Comparison of ENCODE assay signal across 16 cellular contexts in genomic region chr10:99411546-99411945, GRCh38. TPM values are rescaled to one million over a fixed set of nuclear protein-coding genes. Genes with fewer than 3 reads are reported as not detected.
DNase-seq lines count a peak whose midpoint lies in the region; ATAC-seq, FAIRE-seq and TF ChIP-seq lines count a peak whose summit lies in the region.
"Had no signal": no experiment of that assay in that cellular context is flagged by ENCODE, and none has a peak within 500 bp of the region (broad histone marks: within the 10 kb centered on the region; RNA-seq: fewer than 3 reads in every experiment).

No MANE protein-coding gene starts in this region.

- TF ChIP-seq CTCF in HFFc6 (IDR thresholded peaks at IDR 0.05), result 0 out of 2 replicates have a peak, but pooled peaks have one; percentile 4
- no peak for TF ChIP-seq CTCF in HepG2 (CRISPR knock-in tag; IDR thresholded peaks at IDR 0.05)
- no peak for TF ChIP-seq CTCF in psoas muscle (IDR thresholded peaks at IDR 0.05)

- no peaks in the 10 kb centered on the region for H3K27me3 ChIP-seq in HepG2 (ENCODE audit: control insufficient read depth in 1 of 2, insufficient read depth in 2 of 2, low read length in 2 of 2)
- H3K27me3 ChIP-seq in psoas muscle (ENCODE audit: insufficient read depth in 3 of 3, low read length in 2 of 3), result no peaks in the 10 kb centered on the region
- H3K27me3 ChIP-seq: BLaER1 treated with 17β-estradiol and CSF1 and Interleukin-3, amounts not matched to agents 10 nM and 100 nM had no signal

- POLR2A ChIA-PET in HepG2 (lab: Yijun Ruan, JAX), result interaction anchor here (0.6 to 2.1 kb wide), 5 partner anchors 9 to 1001 kb away, joined by 3 to 25 read pairs (median 3); partner anchors contain the start of gene GOT1

- H2AFZ ChIP-seq in HepG2 (ENCODE audit: low read length), result no peak overlapping the region

- DNase-seq in Right ventricle myocardium superior (no peak), left cardiac atrium (no peak), HFFc6 (no peak), HepG2 (ENCODE audit: low spot score) (no peak), psoas muscle (no peak), NCI-H2196 (lab: John Stamatoyannopoulos, UW; ENCODE audit: unreplicated experiment) (no peak), T1000 (lab: John Stamatoyannopoulos, UW) (no peak)
- DNase-seq: ACHN; CD4-positive, CD25-positive, alpha-beta regulatory T cell; DMS53; GOT3; H9 had no signal

- H3K27me3 Mint-ChIP-seq in HFFc6 (ENCODE audit: insufficient read depth), result peaks cover 3% of the 10 kb centered on the region; the same call in 1 of the 2 replicates
- H3K27me3 Mint-ChIP-seq: CD4-positive, CD25-positive, alpha-beta regulatory T cell had no signal

- ATAC-seq in Right ventricle myocardium superior (ENCODE audit: poor library complexity) (peak; percentile 51), left cardiac atrium (no peak), HepG2 (no peak), psoas muscle (peak in 3 of 4 donors; percentile 51 to 62 (median 61)), GM18520 (IDR thresholded peaks at IDR 0.05; ENCODE audit: unreplicated experiment) (no peak)

- H3K9me3 ChIP-seq in HepG2 (ENCODE audit: low read length) (no peaks in the 10 kb centered on the region), psoas muscle (no peaks in the 10 kb centered on the region)

- peaks cover 15 to 30% of the 10 kb centered on the region in 2 experiments for H3K36me3 ChIP-seq in HepG2 (replicated peaks in 1 of 2; ENCODE audit: control insufficient read depth in 1 of 2, insufficient read depth in 2 of 2, low read length in 2 of 2)
- peaks cover 2 to 9% of the 10 kb centered on the region in 2 donors for H3K36me3 ChIP-seq in psoas muscle (ENCODE audit: insufficient read depth in 1 of 2, low read depth in 1 of 2)

- peaks cover 23% of the 10 kb centered on the region for H3K4me1 Mint-ChIP-seq in HFFc6 (ENCODE audit: low read depth)

- peak overlapping the region; percentile 49 for H3K27ac ChIP-seq in HepG2 (ENCODE audit: extremely low read length, insufficient read depth, low read length)
- peak overlapping the region; percentile 39 for H3K27ac ChIP-seq in psoas muscle
- H3K27ac ChIP-seq: BLaER1 treated with 17β-estradiol and CSF1 and Interleukin-3, amounts not matched to agents 10 nM and 100 nM; HL-60 had no signal

- H3K4me2 ChIP-seq in HepG2 (ENCODE audit: low read depth, low read length), result no peak overlapping the region
- H3K4me2 ChIP-seq: BLaER1 treated with 17β-estradiol and CSF1 and Interleukin-3, amounts not matched to agents 10 nM and 100 nM had no signal

- no peak for TF ChIP-seq RAD21 in HepG2 (CRISPR knock-in tag; IDR thresholded peaks at IDR 0.05)

- peaks cover 15% of the 10 kb centered on the region for H3K36me3 Mint-ChIP-seq in HFFc6 (ENCODE audit: low read depth)

- no peaks in the 10 kb centered on the region for H3K9me3 Mint-ChIP-seq in HFFc6
- H3K9me3 Mint-ChIP-seq: CD4-positive, CD25-positive, alpha-beta regulatory T cell had no signal

- H3K4me3 Mint-ChIP-seq in HFFc6, result 0 out of 2 replicates have a peak overlapping the region, but pooled peaks have one; percentile 5
- H3K4me3 Mint-ChIP-seq: CD4-positive, CD25-positive, alpha-beta regulatory T cell; H9 had no signal

- TF ChIP-seq POLR2A in HepG2 (IDR thresholded peaks at IDR 0.05; ENCODE audit: insufficient read depth in 1 of 2, low read depth in 2 of 2, low read length in 2 of 2), result no peak

- H3K4me1 ChIP-seq in HepG2 (ENCODE audit: insufficient read depth, low read length), result peaks cover 20% of the 10 kb centered on the region
- H3K4me1 ChIP-seq in psoas muscle, result peaks cover 23% of the 10 kb centered on the region

- no peak overlapping the region for H3K9ac ChIP-seq in HepG2 (ENCODE audit: insufficient read depth, low read depth, low read length)
- H3K9ac ChIP-seq: BLaER1 treated with 17β-estradiol and CSF1 and Interleukin-3, amounts not matched to agents 10 nM and 100 nM had no signal

- intact Hi-C loops in Right ventricle myocardium superior (cut with DNase I), result no loop called here
- intact Hi-C loops in left cardiac atrium (cut with DNase I), result no loop called here
- intact Hi-C loops in HepG2 (cut with micrococcal nuclease; ENCODE audit: unreplicated experiment), result no loop called here
- intact Hi-C loops in psoas muscle (cut with DNase I), result no loop called here

- no peak for FAIRE-seq in HepG2 (lab: Jason Lieb, UNC)
- FAIRE-seq: GM18507 had no signal

- CTCF ChIA-PET in HepG2 (lab: Yijun Ruan, JAX; ENCODE audit: low intra/inter-chr PET ratio, low total read pairs), result no interaction called here

- TF ChIP-seq EP300 in HepG2 (IDR thresholded peaks at IDR 0.05; ENCODE audit: low read depth in 2 of 2, low read length in 2 of 2) (no peak), HepG2 (CRISPR knock-in tag; IDR thresholded peaks at IDR 0.05; ENCODE audit: borderline replicate concordance) (no peak)

- peak overlapping the region; percentile 60; the same call in 1 of the 2 replicates for H3K27ac Mint-ChIP-seq in HFFc6
- H3K27ac Mint-ChIP-seq: H9 had no signal

- peaks cover 24% of the 10 kb centered on the region for H3K79me2 ChIP-seq in HepG2 (ENCODE audit: insufficient read depth, low read length)

- H3K4me3 ChIP-seq in HepG2 (replicated peaks in 1 of 3; ENCODE audit: insufficient read depth in 1 of 3, low read depth in 2 of 3, low read length in 3 of 3), result no peak overlapping the region
- H3K4me3 ChIP-seq in psoas muscle, result no peak overlapping the region
- H3K4me3 ChIP-seq: BLaER1 treated with 17β-estradiol and CSF1 and Interleukin-3, amounts not matched to agents 10 nM and 100 nM had no signal

- BruUV-seq in HepG2 (replicated peaks; lab: Mats Ljungman, UMichigan), result no TSS peak

- in situ Hi-C loops in HepG2 (cut with HindIII; ENCODE audit: extremely low pct_ligation_motif_present, low pct_unique_long_range_greater_than_20kb), result no loop called here

- WGBS in HepG2 (ENCODE audit: low lambda C conversion rate), result 88% methylated on average over 2 of the region's 2 CpGs
- WGBS in psoas muscle, 3 donors, result 84 to 86% (median 85%) methylated on average over 2 of the region's 2 CpGs

- H4K20me1 ChIP-seq in HepG2 (ENCODE audit: insufficient read depth, low read length), result 0 out of 2 replicates have a peak, but pooled peaks cover 6% of the 10 kb centered on the region

TF ChIP-seq in HepG2, 621 proteins besides CTCF, POLR2A, EP300 and RAD21:
- no peak for TF ChIP-seq NR2F1 (CRISPR knock-in tag; IDR thresholded peaks at IDR 0.05)
- no peak for TF ChIP-seq SUZ12 (IDR thresholded peaks at IDR 0.05; ENCODE audit: low read depth, low read length)
- TF ChIP-seq SMC3 (IDR thresholded peaks at IDR 0.05; ENCODE audit: low read length), result no peak
- TF ChIP-seq ZNF234 (CRISPR knock-in tag; conservative IDR thresholded peaks at IDR 0.05), result no peak

RNA-seq across cellular contexts. Expression of gene GOT1, which starts 18.9 kb away (rescaled TPM):
- total RNA-seq in Right ventricle myocardium superior, result 516 TPM
- 100 to 1,000 TPM; 404 to 437 TPM for total RNA-seq in left cardiac atrium
- total RNA-seq in HFFc6 (2021; fragmentation: NEBNext Ultra II Directional; extraction: Animal tissue kit (Norgen Biotek cat#: 25700)), result 10 to 100 TPM; 34.9 to 42.0 (median 41.6) TPM
- 102 and 138 TPM in 2 replicates for total RNA-seq in HepG2 (2016; rRNA removed; fragmentation: Illumina TruSeq; extraction: Trizol)
- total RNA-seq in HepG2 (2016; cell fraction: cytosol; rRNA removed; fragmentation: Illumina TruSeq; extraction: Trizol; ENCODE audit: low read depth), result 28.5 and 30.6 TPM in 2 replicates
- total RNA-seq in HepG2 (2016; cell fraction: insoluble cytoplasmic fraction; rRNA removed; fragmentation: Illumina TruSeq; extraction: Trizol), result 105 and 133 TPM in 2 replicates
- total RNA-seq in HepG2 (2016; cell fraction: membrane; rRNA removed; fragmentation: Illumina TruSeq; extraction: Trizol), result 30.1 and 35.1 TPM in 2 replicates
- 41.3 and 49.6 TPM in 2 replicates for total RNA-seq in HepG2 (2016; cell fraction: nucleus; rRNA removed; fragmentation: Illumina TruSeq; extraction: Trizol)
- 81.2 and 108 TPM in 2 replicates for polyA plus RNA-seq in HepG2 (2011; rRNA removed)
- polyA plus RNA-seq in HepG2 (2011; cell fraction: cytosol; rRNA removed), result 60.2 and 68.1 TPM in 2 replicates
- 40.4 and 52.4 TPM in 2 replicates for polyA plus RNA-seq in HepG2 (2011; cell fraction: nucleus; rRNA removed)
- polyA plus RNA-seq in HepG2 (2012), result 92.4 and 114 TPM in 2 replicates
- polyA plus RNA-seq in HepG2 (2016; cell fraction: cytosol; fragmentation: Illumina TruSeq; extraction: Trizol; ENCODE audit: low read depth), result 18.3 and 21.0 TPM in 2 replicates
- polyA plus RNA-seq in HepG2 (2016; cell fraction: insoluble cytoplasmic fraction; fragmentation: Illumina TruSeq; extraction: Trizol; ENCODE audit: low read depth), result 135 and 142 TPM in 2 replicates
- polyA plus RNA-seq in HepG2 (2016; cell fraction: membrane; fragmentation: Illumina TruSeq; extraction: Trizol; ENCODE audit: low read depth), result 21.5 and 28.1 TPM in 2 replicates
- polyA plus RNA-seq in HepG2 (2016; cell fraction: nucleus; fragmentation: Illumina TruSeq; extraction: Trizol; ENCODE audit: insufficient read depth, low read depth), result 59.9 and 72.8 TPM in 2 replicates
- 39.6 and 69.8 TPM in 2 replicates for polyA minus RNA-seq in HepG2 (2011; rRNA and poly(A)+ RNA removed; ENCODE audit: low replicate concordance)
- 71.8 and 90.7 TPM in 2 replicates for polyA minus RNA-seq in HepG2 (2011; cell fraction: cytosol; rRNA and poly(A)+ RNA removed)
- 41.1 and 59.3 TPM in 2 replicates for polyA minus RNA-seq in HepG2 (2011; cell fraction: nucleus; rRNA and poly(A)+ RNA removed)
- total RNA-seq in psoas muscle, result 100 to 1,000 TPM in 3 of 4 donors, 10 to 100 TPM in 1; 98.9 to 381 (median 223) TPM
- polyA plus RNA-seq in psoas muscle, result 100 to 1,000 TPM in 2 of 3 donors, 10 to 100 TPM in 1; 87.7 to 299 (median 208) TPM

Comparison
In these comparisons a context has a peak if more than half of its experiments do, and no peak if none do; other contexts are left out.
1. ATAC-seq: peak in Right ventricle myocardium superior (single experiment) and psoas muscle (3 of 4); none in left cardiac atrium (0 of 2), HepG2 (single experiment) and GM18520 (single experiment).